In genomic region chr10:17043586-17043985, GRCh38 we compare ENCODE assay signal across 21 cellular contexts.
DNase-seq lines count a peak whose midpoint lies in the region; ATAC-seq, FAIRE-seq and TF ChIP-seq lines count a peak whose summit lies in the region.
"Had no signal": no experiment of that assay in that cellular context is flagged by ENCODE, and none has a peak within 500 bp of the region (broad histone marks: within the 10 kb centered on the region; RNA-seq: fewer than 3 reads in every experiment).

No MANE protein-coding gene starts in this region.

- CTCF ChIA-PET in Panc1 (lab: Charles Lee) (no interaction called here), endothelial cell of umbilical vein (lab: Charles Lee) (interaction anchor here (1.1 kb wide), 2 partner anchors 12 to 187 kb away, joined by 3 to 4 read pairs; no protein-coding TSS in a partner anchor)

- H3K9me1 ChIP-seq in endothelial cell of umbilical vein (replicated peaks; ENCODE audit: control insufficient read depth, extremely low read depth, insufficient read depth, low read length) = no peaks in the 10 kb centered on the region

- H3K4me3 ChIP-seq in Panc1 (ENCODE audit: low read depth in 2 of 2, low read length in 2 of 2) (no peak overlapping the region), endothelial cell of umbilical vein (replicated peaks in 1 of 3; ENCODE audit: insufficient read depth in 1 of 3, low read depth in 1 of 3, low read length in 3 of 3) (no peak overlapping the region), smooth muscle cell (no peak overlapping the region)
- H3K4me3 ChIP-seq in effector memory CD4-positive, alpha-beta T cell (ENCODE audit: insufficient read depth, low read depth, low read length, poor library complexity, severe bottlenecking) = no peak overlapping the region
- H3K4me3 ChIP-seq: GM23338 had no signal

- H3K27ac ChIP-seq in Panc1 (ENCODE audit: low read length) (peak overlapping the region; percentile 72; the same call in 1 of the 2 replicates), endothelial cell of umbilical vein (ENCODE audit: insufficient read depth, low read depth, low read length) (no peak overlapping the region), smooth muscle cell (ENCODE audit: low read depth) (peak overlapping the region; percentile 80)
- H3K27ac ChIP-seq in effector memory CD4-positive, alpha-beta T cell (ENCODE audit: insufficient read depth, low read length, poor library complexity, severe bottlenecking) = no peak overlapping the region
- H3K27ac ChIP-seq: HL-60 had no signal

- H2AFZ ChIP-seq in endothelial cell of umbilical vein (ENCODE audit: low read depth, low read length) (peak overlapping the region; percentile 38), smooth muscle cell (ENCODE audit: low read depth) (peak overlapping the region; percentile 49)
- H2AFZ ChIP-seq: GM23338 had no signal

- H3K9ac ChIP-seq in endothelial cell of umbilical vein (replicated peaks; ENCODE audit: extremely low read depth, insufficient read depth, low read length) (no peak overlapping the region), smooth muscle cell (ENCODE audit: low read depth) (no peak overlapping the region)

- FAIRE-seq in H54 (lab: Jason Lieb, UNC) (peak; percentile 71), endothelial cell of umbilical vein (lab: Jason Lieb, UNC) (no peak)
- FAIRE-seq: D721Med, GM12891, GM19239 had no signal

- H4K20me1 ChIP-seq in endothelial cell of umbilical vein (replicated peaks; ENCODE audit: control insufficient read depth, extremely low read depth, insufficient read depth, low read length) (no peaks in the 10 kb centered on the region), smooth muscle cell (ENCODE audit: low read depth) (no peaks in the 10 kb centered on the region)

- ATAC-seq in Panc1 = no peak
- ATAC-seq in HG03469 (IDR thresholded peaks at IDR 0.05; ENCODE audit: unreplicated experiment) = no peak
- ATAC-seq: GM23338, HCT116 had no signal

- H3K79me2 ChIP-seq in endothelial cell of umbilical vein (ENCODE audit: control insufficient read depth, insufficient read depth, low read length) (no peaks in the 10 kb centered on the region), smooth muscle cell (ENCODE audit: low read depth) (no peaks in the 10 kb centered on the region)

- no peaks in the 10 kb centered on the region for H3K36me3 ChIP-seq in Panc1 (ENCODE audit: control insufficient read depth, insufficient read depth, low read length)
- H3K36me3 ChIP-seq in endothelial cell of umbilical vein (ENCODE audit: control insufficient read depth in 2 of 2, extremely low read depth in 1 of 2, insufficient read depth in 2 of 2, low read length in 2 of 2) = no peaks in the 10 kb centered on the region
- H3K36me3 ChIP-seq in smooth muscle cell (ENCODE audit: low read depth) = no peaks in the 10 kb centered on the region
- no peaks in the 10 kb centered on the region for H3K36me3 ChIP-seq in effector memory CD4-positive, alpha-beta T cell (ENCODE audit: control insufficient read depth, insufficient read depth, low read length)
- H3K36me3 ChIP-seq: BE2C had no signal

- H3K27me3 ChIP-seq in Panc1 (ENCODE audit: control insufficient read depth, insufficient read depth, low read length) (no peaks in the 10 kb centered on the region), endothelial cell of umbilical vein (ENCODE audit: control insufficient read depth in 2 of 2, insufficient read depth in 2 of 2, low read length in 2 of 2) (no peaks in the 10 kb centered on the region), smooth muscle cell (ENCODE audit: low read depth) (no peaks in the 10 kb centered on the region)
- H3K27me3 ChIP-seq in effector memory CD4-positive, alpha-beta T cell (replicated peaks; ENCODE audit: control insufficient read depth, insufficient read depth, low read length, poor library complexity, severe bottlenecking) = no peaks in the 10 kb centered on the region
- H3K27me3 ChIP-seq: BE2C had no signal

- intact Hi-C loops in Panc1 (cut with micrococcal nuclease; ENCODE audit: unreplicated experiment) = no loop called here
- intact Hi-C loops in endothelial cell of umbilical vein (cut with micrococcal nuclease) = no loop called here

- DNase-seq in H54 (ENCODE audit: insufficient read length, low spot score) = no peak
- no peak for DNase-seq in Panc1 (ENCODE audit: low read depth, low spot score)
- no peak for DNase-seq in endothelial cell of umbilical vein (ENCODE audit: low read depth, low spot score)
- DNase-seq in smooth muscle cell (lab: John Stamatoyannopoulos, UW; ENCODE audit: unreplicated experiment) = no peak
- DNase-seq in activated CD4-positive, alpha-beta T cell treated with anti-CD3 and anti-CD28 coated beads for 1 hour = no peak
- no peak for DNase-seq in effector memory CD4-positive, alpha-beta T cell
- DNase-seq: ACHN; BE2C; C1 segment of cervical spinal cord; CD4-positive, CD25-positive, alpha-beta regulatory T cell; CD8-positive, alpha-beta memory T cell; COR-L47; H7; KBM-7 had no signal

- POLR2A ChIA-PET in Panc1 (lab: Charles Lee) = no interaction called here
- POLR2A ChIA-PET in endothelial cell of umbilical vein (lab: Charles Lee) = no interaction called here

- H3K4me2 ChIP-seq in endothelial cell of umbilical vein (ENCODE audit: insufficient read depth, low read length) (no peak overlapping the region), smooth muscle cell (no peak overlapping the region)
- H3K4me2 ChIP-seq: GM23338 had no signal

- dilution Hi-C loops in endothelial cell of umbilical vein (cut with MboI; ENCODE audit: extremely low pct_ligation_motif_present, low sequenced_read_pairs) = no loop called here

- WGBS in smooth muscle cell (ENCODE audit: low lambda C conversion rate) = 86% methylated on average over 8 of the region's 8 CpGs

- peaks cover 12% of the 10 kb centered on the region for H3F3A ChIP-seq in smooth muscle cell (ENCODE audit: low read depth)

- BruUV-seq in Panc1 (replicated peaks; lab: Mats Ljungman, UMichigan) (no TSS peak), endothelial cell of umbilical vein (replicated peaks; lab: Mats Ljungman, UMichigan) (no TSS peak)

- H3K9me3 ChIP-seq in Panc1 (ENCODE audit: control insufficient read depth, insufficient read depth, low read depth, low read length) (no peaks in the 10 kb centered on the region; the same call in 1 of the 2 replicates), endothelial cell of umbilical vein (replicated peaks; ENCODE audit: control insufficient read depth, insufficient read depth, low read length) (no peaks in the 10 kb centered on the region), smooth muscle cell (replicated peaks; ENCODE audit: low read depth) (no peaks in the 10 kb centered on the region)
- no peaks in the 10 kb centered on the region for H3K9me3 ChIP-seq in effector memory CD4-positive, alpha-beta T cell (ENCODE audit: control insufficient read depth, low read length)
- H3K9me3 ChIP-seq: BE2C had no signal

- TF ChIP-seq POLR2A in H54 (IDR thresholded peaks at IDR 0.05; ENCODE audit: low read depth, low read length) = no peak
- no peak for TF ChIP-seq POLR2A in endothelial cell of umbilical vein (IDR thresholded peaks at IDR 0.05; ENCODE audit: low read depth, low read length)

- TF ChIP-seq CTCF in Panc1 (IDR thresholded peaks at IDR 0.05) = no peak
- TF ChIP-seq CTCF in endothelial cell of umbilical vein (IDR thresholded peaks at IDR 0.05; ENCODE audit: extremely low read depth in 1 of 2, insufficient read depth in 1 of 2, low read depth in 1 of 2, low read length in 2 of 2) = no peak
- no peak for TF ChIP-seq CTCF in smooth muscle cell (IDR thresholded peaks at IDR 0.05; ENCODE audit: borderline replicate concordance, insufficient read depth, poor library complexity, severe bottlenecking)

- in situ Hi-C loops in Panc1 (cut with HindIII; ENCODE audit: low pct_unique_long_range_greater_than_20kb, low sequenced_read_pairs) = no loop called here

- H3K4me1 ChIP-seq in Panc1 (ENCODE audit: control insufficient read depth, insufficient read depth, low read length) (peaks cover 18% of the 10 kb centered on the region), endothelial cell of umbilical vein (ENCODE audit: control insufficient read depth, extremely low read depth, insufficient read depth, low read length) (peaks cover 4% of the 10 kb centered on the region), smooth muscle cell (ENCODE audit: low read depth) (peaks cover 16% of the 10 kb centered on the region)
- no peaks in the 10 kb centered on the region for H3K4me1 ChIP-seq in effector memory CD4-positive, alpha-beta T cell (ENCODE audit: control insufficient read depth, insufficient read depth, low read length, poor library complexity, severe bottlenecking)
- H3K4me1 ChIP-seq: BE2C had no signal

TF ChIP-seq in endothelial cell of umbilical vein, 7 proteins besides CTCF, POLR2A, EP300 and RAD21:
- TF ChIP-seq POLR2AphosphoS5 (IDR thresholded peaks at IDR 0.05; ENCODE audit: insufficient read depth, low read depth, low read length) (no peak), EZH2 (IDR thresholded peaks at IDR 0.05; ENCODE audit: borderline replicate concordance, low read depth, low read length, severe bottlenecking) (no peak), FOS (IDR thresholded peaks at IDR 0.05; ENCODE audit: borderline replicate concordance, insufficient read depth, low read length) (no peak), JUN (IDR thresholded peaks at IDR 0.05; ENCODE audit: borderline replicate concordance, insufficient read depth, insufficient read length, low read depth) (no peak), GATA2 (IDR thresholded peaks at IDR 0.05; ENCODE audit: insufficient read depth, insufficient read length, low read depth, low read length) (no peak), MAX (IDR thresholded peaks at IDR 0.05; ENCODE audit: insufficient read depth, insufficient read length) (no peak), MYC (IDR thresholded peaks at IDR 0.05; ENCODE audit: low read depth, low read length) (no peak)

Comparison
In these comparisons a context has a peak if more than half of its experiments do, and no peak if none do; other contexts are left out.
1. H3K27ac ChIP-seq: peak in Panc1 (single experiment) and smooth muscle cell (single experiment); none in endothelial cell of umbilical vein (single experiment) and effector memory CD4-positive, alpha-beta T cell (single experiment).